5 cellular contexts compared by ENCODE assay signal in genomic region chr7:102977586-102977985, GRCh38.
DNase-seq lines count a peak whose midpoint lies in the region; ATAC-seq and TF ChIP-seq lines count a peak whose summit lies in the region.
"Not testable (repeated sequence)": the region's sequence is repeated elsewhere in the genome, so short reads cannot be mapped to it uniquely, and the experiment has no call there.

No MANE protein-coding gene starts in this region.

- not testable (repeated sequence) for ATAC-seq in thoracic aorta (ENCODE audit: insufficient number of reproducible peaks, low FRiP score, low read depth)

- POLR2A ChIA-PET in HEK293 (lab: Yijun Ruan, JAX): not testable (repeated sequence)

- H3K27me3 ChIP-seq in HL-60 (ENCODE audit: insufficient read depth, poor library complexity, severe bottlenecking); adrenal gland; thoracic aorta (replicated peaks; ENCODE audit: insufficient read depth): not testable (repeated sequence)

- not testable (repeated sequence) for TF ChIP-seq POLR2A in adrenal gland (IDR thresholded peaks at IDR 0.05)

- H3K9me3 ChIP-seq in HEK293 (ENCODE audit: control insufficient read depth, insufficient read depth, low read depth, low read length); adrenal gland (replicated peaks in 1 of 3); thoracic aorta: not testable (repeated sequence)

- TF ChIP-seq CTCF in HEK293 (tag by site-specific recombination; IDR thresholded peaks at IDR 0.05); HL-60 (IDR thresholded peaks at IDR 0.05; ENCODE audit: insufficient read depth, low read length); adrenal gland (IDR thresholded peaks at IDR 0.05); thoracic aorta (IDR thresholded peaks at IDR 0.05): not testable (repeated sequence)

- 75 to 89% (median 85%) methylated on average over 3 to 4 of the region's 4 CpGs for WGBS in adrenal gland, 4 donors

- intact Hi-C loops in adrenal gland (cut with DNase I): not testable (repeated sequence)

- DNase-seq in HL-60 (ENCODE audit: low read depth in 1 of 2, low spot score in 1 of 2); adrenal gland; epithelial cell of prostate (ENCODE audit: low read depth, low spot score); thoracic aorta (ENCODE audit: low spot score): not testable (repeated sequence)

- CTCF ChIA-PET in HEK293 (lab: Yijun Ruan, JAX): not testable (repeated sequence)

- H3K4me1 ChIP-seq in HEK293 (ENCODE audit: control insufficient read depth, insufficient read depth, low read length): not testable (repeated sequence)
- peaks cover 7 to 16% of the 10 kb centered on the region in 2 donors for H3K4me1 ChIP-seq in adrenal gland (replicated peaks in 1 of 2)
- H3K4me1 ChIP-seq in thoracic aorta (ENCODE audit: control insufficient read depth in 1 of 2, low read depth in 2 of 2): peaks cover 3 to 16% of the 10 kb centered on the region in 2 donors

- not testable (repeated sequence) for H3K36me3 ChIP-seq in HEK293 (ENCODE audit: control insufficient read depth in 2 of 2, insufficient read depth in 1 of 2, low read length in 2 of 2); adrenal gland (replicated peaks in 1 of 2); thoracic aorta

- not testable (repeated sequence) for H3K4me3 ChIP-seq in HEK293 (ENCODE audit: low read depth, low read length); HL-60 (replicated peaks; ENCODE audit: insufficient read depth, low read length); adrenal gland; thoracic aorta

- H3K27ac ChIP-seq in HEK293 (ENCODE audit: extremely low read depth, low read depth, low read length): not testable (repeated sequence)
- peak overlapping the region; percentile 46 for H3K27ac ChIP-seq in HL-60 (replicated peaks)
- peak overlapping the region in 3 of 5 donors; percentile 37 to 53 (median 49) for H3K27ac ChIP-seq in adrenal gland
- H3K27ac ChIP-seq in epithelial cell of prostate: peak overlapping the region; percentile 54
- peak overlapping the region; percentile 37 to 42 for H3K27ac ChIP-seq in thoracic aorta

TF ChIP-seq in HEK293, 187 proteins besides CTCF, POLR2A, EP300 and RAD21:
- peak; percentile 85 for TF ChIP-seq ZNF146 (tag by site-specific recombination; IDR thresholded peaks at IDR 0.05)
